In the genomic region with DNA sequence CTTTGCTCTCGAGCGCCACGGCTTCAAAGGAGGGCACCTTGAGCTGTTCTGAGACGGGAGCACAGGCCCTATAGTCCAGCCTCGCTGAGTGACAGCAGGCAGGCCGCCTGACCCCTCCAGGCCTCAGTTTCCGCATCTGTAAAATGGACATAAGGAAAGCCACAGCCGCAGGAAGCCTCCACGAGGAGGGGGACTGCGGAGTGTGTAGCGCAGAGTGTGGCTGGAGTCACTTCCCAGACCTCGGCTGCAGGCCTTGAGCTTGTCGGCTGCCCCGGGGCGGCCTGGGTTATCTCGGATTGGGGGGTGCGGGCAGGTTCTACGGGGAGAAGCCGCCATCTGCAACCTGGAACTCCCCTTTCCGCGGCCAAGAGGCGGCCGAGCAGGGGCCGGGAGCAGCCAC, we compare ENCODE assay signal across 23 cellular contexts.
"Had no signal": no experiment of that assay in that cellular context is flagged by ENCODE, and none has a peak within 500 bp of the region (broad histone marks: within the 10 kb centered on the region; RNA-seq: fewer than 3 reads in every experiment).

No MANE protein-coding gene starts in this region.

- H3K4me1 Mint-ChIP-seq: neural crest cell; stimulated activated naive B cell treated with anti-CD40 and anti-IgM and Interleukin-4, amounts not matched to agents 10 μg/mL and 1 μg/mL and 100 μg/mL, for 72 hours had no signal

- H3K27ac Mint-ChIP-seq: dendritic cell treated with granulocyte-macrophage colony-stimulating factor and Interleukin-4, amounts not matched to agents 40 ng/mL and 50 ng/mL, for 4 days; endodermal cell; memory B cell; naive B cell; natural killer cell treated with Interleukin-12 subunit alpha and Interleukin-12 subunit beta and Interleukin-15 and Interleukin-18, amount 100 ng/mL, for 72 hours; stimulated activated naive CD8-positive, alpha-beta T cell treated with anti-CD3 and anti-CD28 coated beads, Interleukin-15, Interleukin-2, amounts not matched to agents 100 ng/mL and 50 ng/mL, for 24 hours had no signal

- H3K36me3 Mint-ChIP-seq: naive B cell; natural killer cell treated with Interleukin-12 subunit alpha and Interleukin-12 subunit beta and Interleukin-15 and Interleukin-18, amount 100 ng/mL, for 72 hours had no signal

- H3K9me3 Mint-ChIP-seq: dendritic cell treated with granulocyte-macrophage colony-stimulating factor and Interleukin-4, amounts not matched to agents 40 ng/mL and 50 ng/mL, for 4 days; endodermal cell; memory B cell; naive B cell; natural killer cell treated with Interleukin-12 subunit alpha and Interleukin-12 subunit beta and Interleukin-15 and Interleukin-18, amount 100 ng/mL, for 72 hours; neural crest cell; stimulated activated naive B cell treated with anti-CD40 and anti-IgM and Interleukin-4, amounts not matched to agents 10 μg/mL and 1 μg/mL and 100 μg/mL, for 72 hours; stimulated activated naive CD8-positive, alpha-beta T cell treated with anti-CD3 and anti-CD28 coated beads, Interleukin-15, Interleukin-2, amounts not matched to agents 100 ng/mL and 50 ng/mL, for 24 hours had no signal

- H3K36me3 ChIP-seq: gastrocnemius medialis, thoracic aorta, tibial nerve had no signal

- DNase-seq: effector CD8-positive, alpha-beta T cell; foreskin fibroblast; gastrocnemius medialis; head of caudate nucleus; mucosa of descending colon; naive B cell; psoas muscle; right cardiac atrium; stimulated activated CD4-positive, alpha-beta T cell treated with anti-CD3 and anti-CD28 coated beads, Interleukin-15, amount 100 ng/mL, for 24 hours; stimulated activated CD4-positive, alpha-beta T cell treated with anti-CD3 and anti-CD28 coated beads, Interleukin-2, amount 100 ng/mL, for 48 hours; stimulated activated naive B cell treated with anti-CD40 and anti-IgM and Interleukin-4, amounts not matched to agents 10 μg/mL and 1 μg/mL and 100 μg/mL, for 72 hours; upper lobe of left lung had no signal

- H3K27me3 Mint-ChIP-seq: memory B cell; naive B cell; natural killer cell treated with Interleukin-12 subunit alpha and Interleukin-12 subunit beta and Interleukin-15 and Interleukin-18, amount 100 ng/mL, for 72 hours; stimulated activated naive B cell treated with anti-CD40 and anti-IgM and Interleukin-4, amounts not matched to agents 10 μg/mL and 1 μg/mL and 100 μg/mL, for 72 hours; stimulated activated naive CD8-positive, alpha-beta T cell treated with anti-CD3 and anti-CD28 coated beads, Interleukin-15, Interleukin-2, amounts not matched to agents 100 ng/mL and 50 ng/mL, for 24 hours had no signal

- H3K4me3 Mint-ChIP-seq: dendritic cell treated with granulocyte-macrophage colony-stimulating factor and Interleukin-4, amounts not matched to agents 40 ng/mL and 50 ng/mL, for 4 days; endodermal cell; memory B cell; naive B cell; natural killer cell treated with Interleukin-12 subunit alpha and Interleukin-12 subunit beta and Interleukin-15 and Interleukin-18, amount 100 ng/mL, for 72 hours; neural crest cell; stimulated activated naive B cell treated with anti-CD40 and anti-IgM and Interleukin-4, amounts not matched to agents 10 μg/mL and 1 μg/mL and 100 μg/mL, for 72 hours; stimulated activated naive CD8-positive, alpha-beta T cell treated with anti-CD3 and anti-CD28 coated beads, Interleukin-15, Interleukin-2, amounts not matched to agents 100 ng/mL and 50 ng/mL, for 24 hours had no signal

- H3K4me1 ChIP-seq: gastrocnemius medialis, psoas muscle had no signal

- H3K9me3 ChIP-seq: gastrocnemius medialis, mucosa of descending colon, psoas muscle, thoracic aorta, upper lobe of left lung had no signal

- H3K4me3 ChIP-seq: gastrocnemius medialis, lung, mucosa of descending colon, psoas muscle, skin epidermis, thoracic aorta, tibial nerve, upper lobe of left lung had no signal

- H3K27ac ChIP-seq: epithelial cell of prostate, gastrocnemius medialis, psoas muscle, skin epidermis, thoracic aorta, tibial nerve, upper lobe of left lung had no signal

- H3K27me3 ChIP-seq: gastrocnemius medialis, upper lobe of left lung had no signal
